Comparison of ENCODE assay signal across 11 cellular contexts in genomic region chr12:29640589-29641345, GRCh38.
DNase-seq lines count a peak whose midpoint lies in the region; ATAC-seq, FAIRE-seq and TF ChIP-seq lines count a peak whose summit lies in the region.
"Had no signal": no experiment of that assay in that cellular context is flagged by ENCODE, and none has a peak within 500 bp of the region (broad histone marks: within the 10 kb centered on the region; RNA-seq: fewer than 3 reads in every experiment).

No MANE protein-coding gene starts in this region.

- no peak overlapping the region for H3K9ac ChIP-seq in neuronal stem cell (ENCODE audit: low read depth, low read length, poor library complexity)

- H3K27ac Mint-ChIP-seq in CD14-positive monocyte: peak overlapping the region in 1 of 7 donors; percentile 48
- no peak overlapping the region for H3K27ac Mint-ChIP-seq in activated naive CD8-positive, alpha-beta T cell treated with anti-CD3 and anti-CD28 coated beads, Interleukin-2, amount 50 U/mL, for 24 hours
- H3K27ac Mint-ChIP-seq: activated T-cell treated with anti-CD3 and anti-CD28 coated beads, Interleukin-2, amount 50 U/mL, for 24 hours; naive B cell had no signal

- H3K9me3 ChIP-seq in neuronal stem cell (replicated peaks in 1 of 2; ENCODE audit: control insufficient read depth in 2 of 2, insufficient read depth in 1 of 2, low read depth in 1 of 2, low read length in 2 of 2): peaks cover 0 to 7% of the 10 kb centered on the region in 2 donors

- H3K79me1 ChIP-seq in neuronal stem cell (ENCODE audit: low read depth, low read length): no peaks in the 10 kb centered on the region

- no peak overlapping the region for H4K91ac ChIP-seq in neuronal stem cell (ENCODE audit: low read depth, low read length, poor library complexity)

- peak overlapping the region; percentile 45 for H2AFZ ChIP-seq in neuronal stem cell (ENCODE audit: low read length)

- peak overlapping the region; percentile 53 for H3K18ac ChIP-seq in neuronal stem cell (ENCODE audit: low read length)

- WGBS in neuronal stem cell (ENCODE audit: extremely low coverage in 2 of 2, insufficient read length in 2 of 2, insufficient replicate concordance in 1 of 2), 2 donors: no CpG with 5 or more reads among the region's 13 CpGs

- DNase-seq in ACHN: peak; percentile 8
- DNase-seq in SHP77 (lab: John Stamatoyannopoulos, UW): peak; percentile 59 to 89
- DNase-seq in foreskin keratinocyte: peak in 1 of 2 donors; percentile 37
- DNase-seq in neuronal stem cell (ENCODE audit: low spot score): no peak
- DNase-seq in CD14-positive monocyte (ENCODE audit: low spot score): no peak
- no peak for DNase-seq in activated naive CD8-positive, alpha-beta T cell treated with anti-CD3 and anti-CD28 coated beads, Interleukin-2, amount 50 U/mL, for 24 hours
- DNase-seq in stimulated activated CD4-positive, alpha-beta T cell treated with anti-CD3 and anti-CD28 coated beads, Interleukin-12 subunit alpha, Interleukin-12 subunit beta, amount 100 ng/mL, for 4 hours: no peak
- DNase-seq in frontal cortex (ENCODE audit: low spot score in 2 of 2): no peak
- DNase-seq: activated T-cell treated with anti-CD3 and anti-CD28 coated beads, Interleukin-2, amount 50 U/mL, for 24 hours; naive B cell; NCI-H1105 had no signal

- H3K4me1 ChIP-seq in foreskin keratinocyte (no peaks in the 10 kb centered on the region), neuronal stem cell (ENCODE audit: control insufficient read depth in 2 of 2, insufficient read depth in 1 of 2, low read depth in 1 of 2, low read length in 2 of 2) (peaks cover 0 to 13% of the 10 kb centered on the region in 2 donors)

- TF ChIP-seq CTCF in foreskin keratinocyte (conservative IDR thresholded peaks at IDR 0.05): peak; percentile 6
- TF ChIP-seq CTCF in CD14-positive monocyte (IDR thresholded peaks at IDR 0.05): no peak

- H2BK15ac ChIP-seq in neuronal stem cell (ENCODE audit: low read length): no peak overlapping the region

- ATAC-seq in foreskin keratinocyte: peak; percentile 46
- ATAC-seq in activated naive CD8-positive, alpha-beta T cell treated with anti-CD3 and anti-CD28 coated beads, Interleukin-2, amount 50 U/mL, for 24 hours: no peak

- H2AK5ac ChIP-seq in neuronal stem cell (ENCODE audit: low read depth, low read length): peak overlapping the region; percentile 67

- H2BK5ac ChIP-seq in neuronal stem cell (ENCODE audit: low read length): no peak overlapping the region

- intact Hi-C loops in CD14-positive monocyte (cut with micrococcal nuclease): no loop called here

- no peak overlapping the region for H3K4me3 Mint-ChIP-seq in CD14-positive monocyte
- H3K4me3 Mint-ChIP-seq in activated naive CD8-positive, alpha-beta T cell treated with anti-CD3 and anti-CD28 coated beads, Interleukin-2, amount 50 U/mL, for 24 hours: no peak overlapping the region
- H3K4me3 Mint-ChIP-seq: activated T-cell treated with anti-CD3 and anti-CD28 coated beads, Interleukin-2, amount 50 U/mL, for 24 hours; naive B cell had no signal

- no peak overlapping the region for H3K4ac ChIP-seq in neuronal stem cell (ENCODE audit: low read length)

- peaks cover 0 to 10% of the 10 kb centered on the region in 2 donors for H3K36me3 ChIP-seq in neuronal stem cell (replicated peaks in 1 of 2; ENCODE audit: control insufficient read depth in 2 of 2, insufficient read depth in 2 of 2, low read length in 2 of 2)

- in situ Hi-C loops in ACHN (cut with HindIII; ENCODE audit: low pct_ligation_motif_present, low pct_unique_long_range_greater_than_20kb, low sequenced_read_pairs): no loop called here

- no peak for FAIRE-seq in frontal cortex (lab: Jason Lieb, UNC)

- H3K4me3 ChIP-seq in neuronal stem cell (ENCODE audit: low read length in 2 of 2): no peak overlapping the region

- H3K14ac ChIP-seq in neuronal stem cell (ENCODE audit: low read length): no peak overlapping the region

- H3K9me3 Mint-ChIP-seq in CD14-positive monocyte: peaks cover 0 to 18% (median 10%) of the 10 kb centered on the region in 7 donors
- no peaks in the 10 kb centered on the region for H3K9me3 Mint-ChIP-seq in activated naive CD8-positive, alpha-beta T cell treated with anti-CD3 and anti-CD28 coated beads, Interleukin-2, amount 50 U/mL, for 24 hours
- H3K9me3 Mint-ChIP-seq: activated T-cell treated with anti-CD3 and anti-CD28 coated beads, Interleukin-2, amount 50 U/mL, for 24 hours had no signal

- peaks cover 0 to 6% (median 3%) of the 10 kb centered on the region in 3 donors for H3K27me3 Mint-ChIP-seq in CD14-positive monocyte (ENCODE audit: low read depth in 3 of 3)
- H3K27me3 Mint-ChIP-seq in activated naive CD8-positive, alpha-beta T cell treated with anti-CD3 and anti-CD28 coated beads, Interleukin-2, amount 50 U/mL, for 24 hours: no peaks in the 10 kb centered on the region
- H3K27me3 Mint-ChIP-seq: naive B cell had no signal

- no peak overlapping the region for H4K8ac ChIP-seq in neuronal stem cell (ENCODE audit: low read depth, low read length)

- H2BK12ac ChIP-seq in neuronal stem cell (ENCODE audit: low read length): no peak overlapping the region

- peak overlapping the region; percentile 9 for H2BK120ac ChIP-seq in neuronal stem cell (ENCODE audit: low read depth, low read length)

- H3K4me2 ChIP-seq in neuronal stem cell (ENCODE audit: insufficient read depth, low read length, poor library complexity, severe bottlenecking): no peak overlapping the region

- no peaks in the 10 kb centered on the region for H3K27me3 ChIP-seq in foreskin keratinocyte
- H3K27me3 ChIP-seq in neuronal stem cell (ENCODE audit: control insufficient read depth in 3 of 3, insufficient read depth in 3 of 3, low read depth in 1 of 3, low read length in 3 of 3): no peaks in the 10 kb centered on the region

- H3K23ac ChIP-seq in neuronal stem cell (ENCODE audit: low read depth, low read length, poor library complexity): no peak overlapping the region

- H3K36me3 Mint-ChIP-seq in CD14-positive monocyte: peaks cover 0 to 6% of the 10 kb centered on the region in 2 donors
- no peaks in the 10 kb centered on the region for H3K36me3 Mint-ChIP-seq in activated naive CD8-positive, alpha-beta T cell treated with anti-CD3 and anti-CD28 coated beads, Interleukin-2, amount 50 U/mL, for 24 hours (ENCODE audit: low read depth)

- H3K4me1 Mint-ChIP-seq in CD14-positive monocyte: no peaks in the 10 kb centered on the region
- H3K4me1 Mint-ChIP-seq in activated naive CD8-positive, alpha-beta T cell treated with anti-CD3 and anti-CD28 coated beads, Interleukin-2, amount 50 U/mL, for 24 hours: no peaks in the 10 kb centered on the region
- H3K4me1 Mint-ChIP-seq: naive B cell had no signal

- no peak overlapping the region for H3K27ac ChIP-seq in foreskin keratinocyte
- H3K27ac ChIP-seq in neuronal stem cell (replicated peaks; ENCODE audit: low read length): peak overlapping the region; percentile 58

Comparison
In these comparisons a context has a peak if more than half of its experiments do, and no peak if none do; other contexts are left out.
1. DNase-seq: peak in ACHN (single experiment) and SHP77 (2 of 2); none in neuronal stem cell (single experiment), CD14-positive monocyte (single experiment), activated naive CD8-positive, alpha-beta T cell treated with anti-CD3 and anti-CD28 coated beads, Interleukin-2, amount 50 U/mL, for 24 hours (single experiment), stimulated activated CD4-positive, alpha-beta T cell treated with anti-CD3 and anti-CD28 coated beads, Interleukin-12 subunit alpha, Interleukin-12 subunit beta, amount 100 ng/mL, for 4 hours (single experiment) and frontal cortex (0 of 2).